Comparison of ENCODE assay signal across 14 cellular contexts in genomic region chr12:74043343-74043742, GRCh38.
DNase-seq lines count a peak whose midpoint lies in the region; ATAC-seq and TF ChIP-seq lines count a peak whose summit lies in the region.
"Had no signal": no experiment of that assay in that cellular context is flagged by ENCODE, and none has a peak within 500 bp of the region (broad histone marks: within the 10 kb centered on the region; RNA-seq: fewer than 3 reads in every experiment).

No MANE protein-coding gene starts in this region.

- H3K27ac ChIP-seq in RWPE1 (no peak overlapping the region), caudate nucleus (ENCODE audit: low read depth, low read length) (no peak overlapping the region)
- H3K27ac ChIP-seq: gastroesophageal sphincter, neutrophil, SJCRH30 had no signal

- peaks cover 18% of the 10 kb centered on the region for H3K4me1 Mint-ChIP-seq in osteocyte (ENCODE audit: unreplicated experiment)
- H3K4me1 Mint-ChIP-seq in natural killer cell treated with Interleukin-12 subunit alpha and Interleukin-12 subunit beta and Interleukin-15 and Interleukin-18, amount 100 ng/mL, for 72 hours (ENCODE audit: low read depth in 2 of 2), result no peaks in the 10 kb centered on the region
- H3K4me1 Mint-ChIP-seq: stimulated activated naive B cell treated with anti-CD40 and anti-IgM and Interleukin-4, amounts not matched to agents 10 μg/mL and 1 μg/mL and 100 μg/mL, for 72 hours had no signal

- no peak for ATAC-seq in natural killer cell treated with Interleukin-12 subunit alpha and Interleukin-12 subunit beta and Interleukin-15 and Interleukin-18, amount 100 ng/mL, for 72 hours
- ATAC-seq: gastroesophageal sphincter; left colon; stimulated activated naive B cell treated with anti-CD40 and anti-IgM and Interleukin-4, amounts not matched to agents 10 μg/mL and 1 μg/mL and 100 μg/mL, for 72 hours had no signal

- CTCF ChIA-PET in RWPE1 (lab: Yijun Ruan, JAX), result no interaction called here

- no peaks in the 10 kb centered on the region for H3K27me3 Mint-ChIP-seq in osteocyte (ENCODE audit: unreplicated experiment)
- no peaks in the 10 kb centered on the region for H3K27me3 Mint-ChIP-seq in natural killer cell treated with Interleukin-12 subunit alpha and Interleukin-12 subunit beta and Interleukin-15 and Interleukin-18, amount 100 ng/mL, for 72 hours
- H3K27me3 Mint-ChIP-seq: stimulated activated naive B cell treated with anti-CD40 and anti-IgM and Interleukin-4, amounts not matched to agents 10 μg/mL and 1 μg/mL and 100 μg/mL, for 72 hours had no signal

- peak overlapping the region; percentile 83 for H3K27ac Mint-ChIP-seq in osteocyte (ENCODE audit: unreplicated experiment)
- H3K27ac Mint-ChIP-seq in natural killer cell treated with Interleukin-12 subunit alpha and Interleukin-12 subunit beta and Interleukin-15 and Interleukin-18, amount 100 ng/mL, for 72 hours, result no peak overlapping the region
- H3K27ac Mint-ChIP-seq: stimulated activated naive B cell treated with anti-CD40 and anti-IgM and Interleukin-4, amounts not matched to agents 10 μg/mL and 1 μg/mL and 100 μg/mL, for 72 hours had no signal

- H3K4me3 ChIP-seq in epithelial cell of esophagus (ENCODE audit: low read length), result no peak overlapping the region
- H3K4me3 ChIP-seq: gastroesophageal sphincter, SJCRH30 had no signal

- DNase-seq in ELF-1 (ENCODE audit: low read depth, low spot score) (peak; percentile 20), RWPE1 (ENCODE audit: low spot score) (peak; percentile 84), epithelial cell of esophagus (ENCODE audit: low read depth) (peak; percentile 99), osteocyte (ENCODE audit: extremely low spot score, unreplicated experiment) (no peak), caudate nucleus (lab: John Stamatoyannopoulos, UW) (no peak), epidermal melanocyte (ENCODE audit: insufficient read length, low spot score) (no peak)
- no peak for DNase-seq in NK-92 treated with Interleukin-12 subunit alpha and Interleukin-12 subunit beta, amount 100 ng/mL, for 24 hours (lab: John Stamatoyannopoulos, UW)
- no peak for DNase-seq in natural killer cell treated with Interleukin-12 subunit alpha and Interleukin-12 subunit beta and Interleukin-15 and Interleukin-18, amount 100 ng/mL, for 72 hours (ENCODE audit: low spot score)
- DNase-seq: left colon; MV-4-11; SJCRH30; stimulated activated naive B cell treated with anti-CD40 and anti-IgM and Interleukin-4, amounts not matched to agents 10 μg/mL and 1 μg/mL and 100 μg/mL, for 72 hours had no signal

- TF ChIP-seq CTCF in RWPE1 (conservative IDR thresholded peaks at IDR 0.05; ENCODE audit: low read depth) (no peak), epithelial cell of esophagus (IDR thresholded peaks at IDR 0.05; ENCODE audit: insufficient read depth, low read depth, low read length, missing control alignments) (no peak), osteocyte (IDR thresholded peaks at IDR 0.05) (no peak)

- peak overlapping the region; percentile 27 for H3K4me3 Mint-ChIP-seq in osteocyte (ENCODE audit: unreplicated experiment)
- no peak overlapping the region for H3K4me3 Mint-ChIP-seq in natural killer cell treated with Interleukin-12 subunit alpha and Interleukin-12 subunit beta and Interleukin-15 and Interleukin-18, amount 100 ng/mL, for 72 hours
- H3K4me3 Mint-ChIP-seq: stimulated activated naive B cell treated with anti-CD40 and anti-IgM and Interleukin-4, amounts not matched to agents 10 μg/mL and 1 μg/mL and 100 μg/mL, for 72 hours had no signal

- H3K36me3 Mint-ChIP-seq in osteocyte (ENCODE audit: unreplicated experiment), result no peaks in the 10 kb centered on the region
- no peaks in the 10 kb centered on the region for H3K36me3 Mint-ChIP-seq in natural killer cell treated with Interleukin-12 subunit alpha and Interleukin-12 subunit beta and Interleukin-15 and Interleukin-18, amount 100 ng/mL, for 72 hours
- H3K36me3 Mint-ChIP-seq: stimulated activated naive B cell treated with anti-CD40 and anti-IgM and Interleukin-4, amounts not matched to agents 10 μg/mL and 1 μg/mL and 100 μg/mL, for 72 hours had no signal

- POLR2A ChIA-PET in RWPE1 (lab: Yijun Ruan, JAX; ENCODE audit: low non-redundant PET), result no interaction called here

- H3K9me3 Mint-ChIP-seq in osteocyte (ENCODE audit: unreplicated experiment), result no peaks in the 10 kb centered on the region
- peaks cover 11% of the 10 kb centered on the region for H3K9me3 Mint-ChIP-seq in natural killer cell treated with Interleukin-12 subunit alpha and Interleukin-12 subunit beta and Interleukin-15 and Interleukin-18, amount 100 ng/mL, for 72 hours
- H3K9me3 Mint-ChIP-seq: stimulated activated naive B cell treated with anti-CD40 and anti-IgM and Interleukin-4, amounts not matched to agents 10 μg/mL and 1 μg/mL and 100 μg/mL, for 72 hours had no signal

Comparison
In these comparisons a context has a peak if more than half of its experiments do, and no peak if none do; other contexts are left out.
1. DNase-seq: peak in ELF-1 (single experiment), RWPE1 (single experiment) and epithelial cell of esophagus (single experiment); none in osteocyte (single experiment), caudate nucleus (0 of 61), epidermal melanocyte (single experiment), NK-92 treated with Interleukin-12 subunit alpha and Interleukin-12 subunit beta, amount 100 ng/mL, for 24 hours (single experiment) and natural killer cell treated with Interleukin-12 subunit alpha and Interleukin-12 subunit beta and Interleukin-15 and Interleukin-18, amount 100 ng/mL, for 72 hours (single experiment).